8 cellular contexts compared by ENCODE assay signal in genomic region chr2:128321784-128322650, GRCh38. TPM values are rescaled to one million over a fixed set of nuclear protein-coding genes. Genes with fewer than 3 reads are reported as not detected.
DNase-seq lines count a peak whose midpoint lies in the region; ATAC-seq and TF ChIP-seq lines count a peak whose summit lies in the region.

No MANE protein-coding gene starts in this region.

- H3K9me3 ChIP-seq in smooth muscle cell (replicated peaks; ENCODE audit: low read depth) = no peaks in the 10 kb centered on the region

- in situ Hi-C loops in brain microvascular endothelial cell (cut with HindIII; ENCODE audit: low pct_ligation_motif_present, low sequenced_read_pairs) = loop anchor here (25.0 kb wide), 1 partner anchor 415 kb away; no protein-coding TSS in a partner anchor

- H3K4me3 ChIP-seq in brain microvascular endothelial cell (ENCODE audit: low read depth, low read length) (peak overlapping the region; percentile 61), smooth muscle cell (peak overlapping the region; percentile 68)

- H3K27ac ChIP-seq in brain microvascular endothelial cell (peak overlapping the region; percentile 64), smooth muscle cell (ENCODE audit: low read depth) (peak overlapping the region; percentile 66)

- H2AFZ ChIP-seq in smooth muscle cell (ENCODE audit: low read depth) = peak overlapping the region; percentile 93

- H3K27me3 ChIP-seq in brain microvascular endothelial cell (replicated peaks) (no peaks in the 10 kb centered on the region), smooth muscle cell (ENCODE audit: low read depth) (no peaks in the 10 kb centered on the region)

- peak overlapping the region; percentile 76 for H3K9ac ChIP-seq in smooth muscle cell (ENCODE audit: low read depth)

- peaks cover 8% of the 10 kb centered on the region for H3K79me2 ChIP-seq in smooth muscle cell (ENCODE audit: low read depth)

- peaks cover 17% of the 10 kb centered on the region for H3K4me1 ChIP-seq in smooth muscle cell (ENCODE audit: low read depth)

- TF ChIP-seq CTCF in brain microvascular endothelial cell (IDR thresholded peaks at IDR 0.05; ENCODE audit: low read depth, low read length, missing control alignments) (peak; percentile 62), smooth muscle cell (IDR thresholded peaks at IDR 0.05; ENCODE audit: borderline replicate concordance, insufficient read depth, poor library complexity, severe bottlenecking) (peak; percentile 95)

- peak; percentile 59 for ATAC-seq in HG02852 (IDR thresholded peaks at IDR 0.05; ENCODE audit: unreplicated experiment)

- DNase-seq in NCI-H2029 (lab: John Stamatoyannopoulos, UW) (peak; percentile 47), NCI-H2029 treated with DMSO at 0.1 percent for 48 hours (lab: John Stamatoyannopoulos, UW) (no peak), NCI-H146 treated with DMSO at 0.1 percent for 48 hours (lab: John Stamatoyannopoulos, UW; ENCODE audit: unreplicated experiment) (peak; percentile 51), UCSD-AML1 (lab: John Stamatoyannopoulos, UW; ENCODE audit: unreplicated experiment) (peak; percentile 82), brain microvascular endothelial cell (peak; percentile 70), iPS-NIHi7 (ENCODE audit: extremely low spot score) (peak; percentile 88), smooth muscle cell (lab: John Stamatoyannopoulos, UW; ENCODE audit: unreplicated experiment) (peak; percentile 70)

- H3F3A ChIP-seq in smooth muscle cell (ENCODE audit: low read depth) = no peaks in the 10 kb centered on the region

- H3K36me3 ChIP-seq in brain microvascular endothelial cell (replicated peaks) (no peaks in the 10 kb centered on the region), smooth muscle cell (ENCODE audit: low read depth) (no peaks in the 10 kb centered on the region)

- WGBS in smooth muscle cell (ENCODE audit: low lambda C conversion rate) = 2% methylated on average over 54 of the region's 89 CpGs

- H3K4me2 ChIP-seq in smooth muscle cell = peak overlapping the region; percentile 97

- peaks cover 9% of the 10 kb centered on the region for H4K20me1 ChIP-seq in smooth muscle cell (ENCODE audit: low read depth)

RNA-seq across cellular contexts. Expression of gene HS6ST1, which starts 3.3 kb away (rescaled TPM):
- total RNA-seq in smooth muscle cell = 9.3 and 11.3 TPM in 2 replicates
- 13.0 and 17.6 TPM in 2 replicates for polyA plus RNA-seq in smooth muscle cell
